In the genomic region with DNA sequence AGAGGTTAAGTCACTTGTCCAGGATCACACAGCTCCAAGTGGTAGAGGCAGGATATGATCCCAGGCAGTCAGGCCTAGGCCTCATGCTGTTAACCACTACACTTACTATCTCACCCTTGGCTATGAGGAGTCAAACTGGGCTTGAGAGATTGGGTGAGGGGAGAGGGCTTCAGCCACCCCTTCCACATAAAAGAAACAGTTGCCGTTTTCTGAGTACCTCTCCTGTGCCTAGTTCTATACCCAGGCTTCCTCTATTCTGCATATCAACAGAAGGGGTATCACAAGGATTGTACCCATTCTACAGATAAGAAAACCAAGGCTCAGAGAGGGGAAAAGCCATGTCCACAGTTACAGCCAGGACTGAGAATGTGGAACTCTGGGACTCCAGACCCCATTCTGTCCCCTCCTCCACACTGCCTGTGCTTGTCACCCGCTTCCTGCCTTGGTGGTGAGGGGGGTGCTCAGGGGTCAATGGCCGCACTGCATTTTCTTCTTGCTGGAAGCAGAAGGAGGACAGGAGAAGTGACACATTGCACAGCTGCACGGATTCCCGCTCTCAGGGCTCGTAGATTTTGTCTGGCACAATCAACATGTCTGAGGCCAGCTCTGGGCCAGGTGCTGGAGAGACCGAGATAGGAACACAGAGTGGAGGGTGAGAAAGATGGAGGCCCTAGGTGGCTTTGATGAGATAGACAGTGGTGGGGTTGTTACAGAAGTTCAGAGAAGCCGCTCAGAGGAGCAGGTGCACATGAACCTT, we compare ENCODE assay signal across 1 cellular context.
A peak's percentile ranks its signal among the peaks of the same experiment; 100 is the strongest.
TF ChIP-seq lines count a peak whose summit lies in the region.

No MANE protein-coding gene starts in this region.

TF ChIP-seq in HepG2, 621 proteins besides CTCF, POLR2A, EP300 and RAD21 (continued from another document and continues in another):
- no peak for TF ChIP-seq ZNF275 (CRISPR knock-in tag; IDR thresholded peaks at IDR 0.05; ENCODE audit: borderline replicate concordance)
- TF ChIP-seq, protein P1, sequence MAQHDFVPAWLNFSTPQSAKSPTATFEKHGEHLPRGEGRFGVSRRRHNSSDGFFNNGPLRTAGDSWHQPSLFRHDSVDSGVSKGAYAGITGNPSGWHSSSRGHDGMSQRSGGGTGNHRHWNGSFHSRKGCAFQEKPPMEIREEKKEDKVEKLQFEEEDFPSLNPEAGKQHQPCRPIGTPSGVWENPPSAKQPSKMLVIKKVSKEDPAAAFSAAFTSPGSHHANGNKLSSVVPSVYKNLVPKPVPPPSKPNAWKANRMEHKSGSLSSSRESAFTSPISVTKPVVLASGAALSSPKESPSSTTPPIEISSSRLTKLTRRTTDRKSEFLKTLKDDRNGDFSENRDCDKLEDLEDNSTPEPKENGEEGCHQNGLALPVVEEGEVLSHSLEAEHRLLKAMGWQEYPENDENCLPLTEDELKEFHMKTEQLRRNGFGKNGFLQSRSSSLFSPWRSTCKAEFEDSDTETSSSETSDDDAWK (CRISPR knock-in tag; IDR thresholded peaks at IDR 0.05): no peak
- no peak for TF ChIP-seq NR3C1 (CRISPR knock-in tag; IDR thresholded peaks at IDR 0.05)
- TF ChIP-seq SRSF4 (IDR thresholded peaks at IDR 0.05; ENCODE audit: low read depth, low read length, poor library complexity, severe bottlenecking): no peak
- no peak for TF ChIP-seq RNF219 (CRISPR knock-in tag; IDR thresholded peaks at IDR 0.05)
- TF ChIP-seq HIVEP1 (CRISPR knock-in tag; IDR thresholded peaks at IDR 0.05): no peak
- no peak for TF ChIP-seq ZNF468 (CRISPR knock-in tag; IDR thresholded peaks at IDR 0.05)
- TF ChIP-seq CHD4 (IDR thresholded peaks at IDR 0.05; ENCODE audit: borderline replicate concordance, low read length): peak; percentile 98
- 0 out of 2 replicates have a peak, but pooled peaks have one; percentile 12 for TF ChIP-seq ZFX (CRISPR knock-in tag; IDR thresholded peaks at IDR 0.05; ENCODE audit: low read depth)
- no peak for TF ChIP-seq ZNF256 (CRISPR knock-in tag; conservative IDR thresholded peaks at IDR 0.05)
- no peak for TF ChIP-seq SMC3 (IDR thresholded peaks at IDR 0.05; ENCODE audit: low read length)
- no peak for TF ChIP-seq ETV5 (CRISPR knock-in tag; IDR thresholded peaks at IDR 0.05; ENCODE audit: borderline replicate concordance)
- no peak for TF ChIP-seq ZNF512B (CRISPR knock-in tag; IDR thresholded peaks at IDR 0.05; ENCODE audit: borderline replicate concordance)
- no peak for TF ChIP-seq ZSCAN9 (CRISPR knock-in tag; IDR thresholded peaks at IDR 0.05; ENCODE audit: borderline replicate concordance)
- no peak for TF ChIP-seq MAZ (IDR thresholded peaks at IDR 0.05; ENCODE audit: borderline replicate concordance, low read depth, low read length)
- no peak for TF ChIP-seq MAZ (CRISPR knock-in tag; IDR thresholded peaks at IDR 0.05; ENCODE audit: low read depth)
- TF ChIP-seq, protein P2, sequence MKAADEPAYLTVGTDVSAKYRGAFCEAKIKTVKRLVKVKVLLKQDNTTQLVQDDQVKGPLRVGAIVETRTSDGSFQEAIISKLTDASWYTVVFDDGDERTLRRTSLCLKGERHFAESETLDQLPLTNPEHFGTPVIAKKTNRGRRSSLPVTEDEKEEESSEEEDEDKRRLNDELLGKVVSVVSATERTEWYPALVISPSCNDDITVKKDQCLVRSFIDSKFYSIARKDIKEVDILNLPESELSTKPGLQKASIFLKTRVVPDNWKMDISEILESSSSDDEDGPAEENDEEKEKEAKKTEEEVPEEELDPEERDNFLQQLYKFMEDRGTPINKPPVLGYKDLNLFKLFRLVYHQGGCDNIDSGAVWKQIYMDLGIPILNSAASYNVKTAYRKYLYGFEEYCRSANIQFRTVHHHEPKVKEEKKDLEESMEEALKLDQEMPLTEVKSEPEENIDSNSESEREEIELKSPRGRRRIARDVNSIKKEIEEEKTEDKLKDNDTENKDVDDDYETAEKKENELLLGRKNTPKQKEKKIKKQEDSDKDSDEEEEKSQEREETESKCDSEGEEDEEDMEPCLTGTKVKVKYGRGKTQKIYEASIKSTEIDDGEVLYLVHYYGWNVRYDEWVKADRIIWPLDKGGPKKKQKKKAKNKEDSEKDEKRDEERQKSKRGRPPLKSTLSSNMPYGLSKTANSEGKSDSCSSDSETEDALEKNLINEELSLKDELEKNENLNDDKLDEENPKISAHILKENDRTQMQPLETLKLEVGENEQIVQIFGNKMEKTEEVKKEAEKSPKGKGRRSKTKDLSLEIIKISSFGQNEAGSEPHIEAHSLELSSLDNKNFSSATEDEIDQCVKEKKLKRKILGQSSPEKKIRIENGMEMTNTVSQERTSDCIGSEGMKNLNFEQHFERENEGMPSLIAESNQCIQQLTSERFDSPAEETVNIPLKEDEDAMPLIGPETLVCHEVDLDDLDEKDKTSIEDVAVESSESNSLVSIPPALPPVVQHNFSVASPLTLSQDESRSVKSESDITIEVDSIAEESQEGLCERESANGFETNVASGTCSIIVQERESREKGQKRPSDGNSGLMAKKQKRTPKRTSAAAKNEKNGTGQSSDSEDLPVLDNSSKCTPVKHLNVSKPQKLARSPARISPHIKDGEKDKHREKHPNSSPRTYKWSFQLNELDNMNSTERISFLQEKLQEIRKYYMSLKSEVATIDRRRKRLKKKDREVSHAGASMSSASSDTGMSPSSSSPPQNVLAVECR (CRISPR knock-in tag; IDR thresholded peaks at IDR 0.05; ENCODE audit: borderline replicate concordance): no peak
- no peak for TF ChIP-seq ZSCAN12 (CRISPR knock-in tag; IDR thresholded peaks at IDR 0.05)
- 0 out of 2 replicates have a peak, but pooled peaks have one; percentile 5 for TF ChIP-seq MIXL1 (CRISPR knock-in tag; IDR thresholded peaks at IDR 0.05)
- TF ChIP-seq ZNF713 (CRISPR knock-in tag; IDR thresholded peaks at IDR 0.05): 0 out of 2 replicates have a peak, but pooled peaks have one; percentile 49
- no peak for TF ChIP-seq MAFK (conservative IDR thresholded peaks at IDR 0.05 in 1 of 2, IDR thresholded peaks at IDR 0.05 in 1 of 2; ENCODE audit: low read length in 2 of 2)
- no peak for TF ChIP-seq FOXA1 (IDR thresholded peaks at IDR 0.05)
- TF ChIP-seq FOXA1 (CRISPR knock-in tag; IDR thresholded peaks at IDR 0.05): 0 out of 2 replicates have a peak, but pooled peaks have one; percentile 2
- TF ChIP-seq, protein P3, sequence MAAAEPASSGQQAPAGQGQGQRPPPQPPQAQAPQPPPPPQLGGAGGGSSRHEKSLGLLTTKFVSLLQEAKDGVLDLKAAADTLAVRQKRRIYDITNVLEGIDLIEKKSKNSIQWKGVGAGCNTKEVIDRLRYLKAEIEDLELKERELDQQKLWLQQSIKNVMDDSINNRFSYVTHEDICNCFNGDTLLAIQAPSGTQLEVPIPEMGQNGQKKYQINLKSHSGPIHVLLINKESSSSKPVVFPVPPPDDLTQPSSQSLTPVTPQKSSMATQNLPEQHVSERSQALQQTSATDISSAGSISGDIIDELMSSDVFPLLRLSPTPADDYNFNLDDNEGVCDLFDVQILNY (CRISPR knock-in tag; conservative IDR thresholded peaks at IDR 0.05): no peak; the same call in 1 of the 2 replicates
- TF ChIP-seq PRMT3 (CRISPR knock-in tag; IDR thresholded peaks at IDR 0.05; ENCODE audit: borderline replicate concordance, low read depth): no peak
- TF ChIP-seq ZNF629 (CRISPR knock-in tag; conservative IDR thresholded peaks at IDR 0.05): peak; percentile 98
- TF ChIP-seq ZNF543 (CRISPR knock-in tag; IDR thresholded peaks at IDR 0.05): 0 out of 2 replicates have a peak, but pooled peaks have one; percentile 10
- no peak for TF ChIP-seq ZNF570 (CRISPR knock-in tag; IDR thresholded peaks at IDR 0.05; ENCODE audit: borderline replicate concordance)
- peak; percentile 47; the same call in 1 of the 2 replicates for TF ChIP-seq ZFP1 (CRISPR knock-in tag; IDR thresholded peaks at IDR 0.05)
- 0 out of 2 replicates have a peak, but pooled peaks have one; percentile 21 for TF ChIP-seq ZNF205 (CRISPR knock-in tag; IDR thresholded peaks at IDR 0.05)
- no peak for TF ChIP-seq ZNF567 (CRISPR knock-in tag; IDR thresholded peaks at IDR 0.05; ENCODE audit: borderline replicate concordance)
- TF ChIP-seq RAD51 (IDR thresholded peaks at IDR 0.05; ENCODE audit: borderline replicate concordance): no peak
- TF ChIP-seq ZEB1 (IDR thresholded peaks at IDR 0.05; ENCODE audit: insufficient replicate concordance, low read depth): no peak
- TF ChIP-seq THRA (CRISPR knock-in tag; IDR thresholded peaks at IDR 0.05; ENCODE audit: borderline replicate concordance): no peak
- TF ChIP-seq MAX (IDR thresholded peaks at IDR 0.05): 0 out of 2 replicates have a peak, but pooled peaks have one; percentile 40
- TF ChIP-seq ZNF607 (CRISPR knock-in tag; IDR thresholded peaks at IDR 0.05; ENCODE audit: borderline replicate concordance): 0 out of 2 replicates have a peak, but pooled peaks have one; percentile 73
- TF ChIP-seq DMTF1 (CRISPR knock-in tag; IDR thresholded peaks at IDR 0.05): no peak
- no peak for TF ChIP-seq ZNF264 (CRISPR knock-in tag; IDR thresholded peaks at IDR 0.05)
- no peak for TF ChIP-seq ZNF883 (CRISPR knock-in tag; IDR thresholded peaks at IDR 0.05; ENCODE audit: not compliant biosample characterization)
